Comparison of ENCODE assay signal across 1 cellular context in genomic region chr1:24108334-24109165, GRCh38.
TF ChIP-seq lines count a peak whose summit lies in the region.

No MANE protein-coding gene starts in this region.

TF ChIP-seq in HepG2, 621 proteins besides CTCF, POLR2A, EP300 and RAD21 (continued from another document and continues in another):
- TF ChIP-seq, protein P1, sequence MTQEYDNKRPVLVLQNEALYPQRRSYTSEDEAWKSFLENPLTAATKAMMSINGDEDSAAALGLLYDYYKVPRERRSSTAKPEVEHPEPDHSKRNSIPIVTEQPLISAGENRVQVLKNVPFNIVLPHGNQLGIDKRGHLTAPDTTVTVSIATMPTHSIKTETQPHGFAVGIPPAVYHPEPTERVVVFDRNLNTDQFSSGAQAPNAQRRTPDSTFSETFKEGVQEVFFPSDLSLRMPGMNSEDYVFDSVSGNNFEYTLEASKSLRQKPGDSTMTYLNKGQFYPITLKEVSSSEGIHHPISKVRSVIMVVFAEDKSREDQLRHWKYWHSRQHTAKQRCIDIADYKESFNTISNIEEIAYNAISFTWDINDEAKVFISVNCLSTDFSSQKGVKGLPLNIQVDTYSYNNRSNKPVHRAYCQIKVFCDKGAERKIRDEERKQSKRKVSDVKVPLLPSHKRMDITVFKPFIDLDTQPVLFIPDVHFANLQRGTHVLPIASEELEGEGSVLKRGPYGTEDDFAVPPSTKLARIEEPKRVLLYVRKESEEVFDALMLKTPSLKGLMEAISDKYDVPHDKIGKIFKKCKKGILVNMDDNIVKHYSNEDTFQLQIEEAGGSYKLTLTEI (CRISPR knock-in tag; conservative IDR thresholded peaks at IDR 0.05), result no peak
- TF ChIP-seq, protein P2, sequence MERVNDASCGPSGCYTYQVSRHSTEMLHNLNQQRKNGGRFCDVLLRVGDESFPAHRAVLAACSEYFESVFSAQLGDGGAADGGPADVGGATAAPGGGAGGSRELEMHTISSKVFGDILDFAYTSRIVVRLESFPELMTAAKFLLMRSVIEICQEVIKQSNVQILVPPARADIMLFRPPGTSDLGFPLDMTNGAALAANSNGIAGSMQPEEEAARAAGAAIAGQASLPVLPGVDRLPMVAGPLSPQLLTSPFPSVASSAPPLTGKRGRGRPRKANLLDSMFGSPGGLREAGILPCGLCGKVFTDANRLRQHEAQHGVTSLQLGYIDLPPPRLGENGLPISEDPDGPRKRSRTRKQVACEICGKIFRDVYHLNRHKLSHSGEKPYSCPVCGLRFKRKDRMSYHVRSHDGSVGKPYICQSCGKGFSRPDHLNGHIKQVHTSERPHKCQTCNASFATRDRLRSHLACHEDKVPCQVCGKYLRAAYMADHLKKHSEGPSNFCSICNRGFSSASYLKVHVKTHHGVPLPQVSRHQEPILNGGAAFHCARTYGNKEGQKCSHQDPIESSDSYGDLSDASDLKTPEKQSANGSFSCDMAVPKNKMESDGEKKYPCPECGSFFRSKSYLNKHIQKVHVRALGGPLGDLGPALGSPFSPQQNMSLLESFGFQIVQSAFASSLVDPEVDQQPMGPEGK (CRISPR knock-in tag; IDR thresholded peaks at IDR 0.05), result peak; percentile 100
- TF ChIP-seq UBTF (CRISPR knock-in tag; IDR thresholded peaks at IDR 0.05) (peak; percentile 44; the same call in 1 of the 2 replicates), MAFK (conservative IDR thresholded peaks at IDR 0.05 in 1 of 2, IDR thresholded peaks at IDR 0.05 in 1 of 2; ENCODE audit: low read length in 2 of 2) (no peak), MLLT10 (CRISPR knock-in tag; IDR thresholded peaks at IDR 0.05) (no peak), ZNF562 (CRISPR knock-in tag; IDR thresholded peaks at IDR 0.05; ENCODE audit: borderline replicate concordance) (no peak), SPEN (CRISPR knock-in tag; IDR thresholded peaks at IDR 0.05; ENCODE audit: low read depth) (peak; percentile 70; the same call in 1 of the 2 replicates), KLF16 (CRISPR knock-in tag; IDR thresholded peaks at IDR 0.05) (peak in 1 of 2 experiments; percentile 57; a peak in 2 of 4 replicates), KDM4B (CRISPR knock-in tag; IDR thresholded peaks at IDR 0.05) (no peak), BCL6 (CRISPR knock-in tag; IDR thresholded peaks at IDR 0.05) (peak; percentile 58; the same call in 1 of the 2 replicates), ZFP41 (CRISPR knock-in tag; IDR thresholded peaks at IDR 0.05; ENCODE audit: borderline replicate concordance) (no peak), ZNF75D (CRISPR knock-in tag; IDR thresholded peaks at IDR 0.05; ENCODE audit: borderline replicate concordance) (no peak), NCOA1 (CRISPR knock-in tag; IDR thresholded peaks at IDR 0.05) (no peak), SNRNP70 (IDR thresholded peaks at IDR 0.05; ENCODE audit: low read depth, low read length) (no peak), ZKSCAN8 (CRISPR knock-in tag; IDR thresholded peaks at IDR 0.05; ENCODE audit: borderline replicate concordance) (peak; percentile 37; the same call in 1 of the 2 replicates), ZIK1 (CRISPR knock-in tag; IDR thresholded peaks at IDR 0.05; ENCODE audit: borderline replicate concordance, low read depth) (0 out of 2 replicates have a peak, but pooled peaks have one; percentile 19), ZNF770 (CRISPR knock-in tag; IDR thresholded peaks at IDR 0.05) (peak; percentile 75), ARNT2 (CRISPR knock-in tag; IDR thresholded peaks at IDR 0.05; ENCODE audit: low read depth) (peak; percentile 70), ZNF275 (CRISPR knock-in tag; IDR thresholded peaks at IDR 0.05; ENCODE audit: borderline replicate concordance) (0 out of 2 replicates have a peak, but pooled peaks have one; percentile 46), MXI1 (IDR thresholded peaks at IDR 0.05; ENCODE audit: borderline replicate concordance, low read depth, low read length) (peak; percentile 20; the same call in 1 of the 3 replicates), ZNF761 (CRISPR knock-in tag; conservative IDR thresholded peaks at IDR 0.05) (peak; percentile 63; the same call in 1 of the 2 replicates), ZMYM4 (CRISPR knock-in tag; IDR thresholded peaks at IDR 0.05) (peak; percentile 45; the same call in 1 of the 2 replicates), ZFYVE20 (CRISPR knock-in tag; IDR thresholded peaks at IDR 0.05; ENCODE audit: borderline replicate concordance, low read depth) (no peak), CENPT (CRISPR knock-in tag; IDR thresholded peaks at IDR 0.05; ENCODE audit: low read depth) (peak; percentile 46; the same call in 1 of the 2 replicates), ZMAT5 (CRISPR knock-in tag; IDR thresholded peaks at IDR 0.05; ENCODE audit: borderline replicate concordance, low read depth) (no peak), SATB2 (CRISPR knock-in tag; IDR thresholded peaks at IDR 0.05) (no peak), ZNF614 (CRISPR knock-in tag; IDR thresholded peaks at IDR 0.05; ENCODE audit: borderline replicate concordance) (no peak), ZNF777 (CRISPR knock-in tag; IDR thresholded peaks at IDR 0.05) (0 out of 2 replicates have a peak, but pooled peaks have one; percentile 12), ATF7-NPFF (CRISPR knock-in tag; IDR thresholded peaks at IDR 0.05; ENCODE audit: low read depth) (peak; percentile 56; the same call in 1 of the 2 replicates), ZSCAN22 (CRISPR knock-in tag; IDR thresholded peaks at IDR 0.05) (peak; percentile 99), NR2C2 (CRISPR knock-in tag; IDR thresholded peaks at IDR 0.05; ENCODE audit: borderline replicate concordance) (0 out of 2 replicates have a peak, but pooled peaks have one; percentile 37), POGK (CRISPR knock-in tag; conservative IDR thresholded peaks at IDR 0.05) (peak; percentile 77), ZNF451 (CRISPR knock-in tag; IDR thresholded peaks at IDR 0.05) (peak; percentile 68; the same call in 1 of the 2 replicates), ZNF17 (CRISPR knock-in tag; IDR thresholded peaks at IDR 0.05) (no peak), SMYD3 (CRISPR knock-in tag; IDR thresholded peaks at IDR 0.05) (0 out of 2 replicates have a peak, but pooled peaks have one; percentile 54)
- TF ChIP-seq, protein P3, sequence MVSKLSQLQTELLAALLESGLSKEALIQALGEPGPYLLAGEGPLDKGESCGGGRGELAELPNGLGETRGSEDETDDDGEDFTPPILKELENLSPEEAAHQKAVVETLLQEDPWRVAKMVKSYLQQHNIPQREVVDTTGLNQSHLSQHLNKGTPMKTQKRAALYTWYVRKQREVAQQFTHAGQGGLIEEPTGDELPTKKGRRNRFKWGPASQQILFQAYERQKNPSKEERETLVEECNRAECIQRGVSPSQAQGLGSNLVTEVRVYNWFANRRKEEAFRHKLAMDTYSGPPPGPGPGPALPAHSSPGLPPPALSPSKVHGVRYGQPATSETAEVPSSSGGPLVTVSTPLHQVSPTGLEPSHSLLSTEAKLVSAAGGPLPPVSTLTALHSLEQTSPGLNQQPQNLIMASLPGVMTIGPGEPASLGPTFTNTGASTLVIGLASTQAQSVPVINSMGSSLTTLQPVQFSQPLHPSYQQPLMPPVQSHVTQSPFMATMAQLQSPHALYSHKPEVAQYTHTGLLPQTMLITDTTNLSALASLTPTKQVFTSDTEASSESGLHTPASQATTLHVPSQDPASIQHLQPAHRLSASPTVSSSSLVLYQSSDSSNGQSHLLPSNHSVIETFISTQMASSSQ (IDR thresholded peaks at IDR 0.05; ENCODE audit: low read depth), result no peak
- TF ChIP-seq, protein P3 (CRISPR knock-in tag; IDR thresholded peaks at IDR 0.05; ENCODE audit: borderline replicate concordance), result 0 out of 2 replicates have a peak, but pooled peaks have one; percentile 37
- TF ChIP-seq, protein P4, sequence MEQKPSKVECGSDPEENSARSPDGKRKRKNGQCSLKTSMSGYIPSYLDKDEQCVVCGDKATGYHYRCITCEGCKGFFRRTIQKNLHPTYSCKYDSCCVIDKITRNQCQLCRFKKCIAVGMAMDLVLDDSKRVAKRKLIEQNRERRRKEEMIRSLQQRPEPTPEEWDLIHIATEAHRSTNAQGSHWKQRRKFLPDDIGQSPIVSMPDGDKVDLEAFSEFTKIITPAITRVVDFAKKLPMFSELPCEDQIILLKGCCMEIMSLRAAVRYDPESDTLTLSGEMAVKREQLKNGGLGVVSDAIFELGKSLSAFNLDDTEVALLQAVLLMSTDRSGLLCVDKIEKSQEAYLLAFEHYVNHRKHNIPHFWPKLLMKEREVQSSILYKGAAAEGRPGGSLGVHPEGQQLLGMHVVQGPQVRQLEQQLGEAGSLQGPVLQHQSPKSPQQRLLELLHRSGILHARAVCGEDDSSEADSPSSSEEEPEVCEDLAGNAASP (CRISPR knock-in tag; IDR thresholded peaks at IDR 0.05; ENCODE audit: borderline replicate concordance), result 0 out of 2 replicates have a peak, but pooled peaks have one; percentile 56
- TF ChIP-seq, protein P5, sequence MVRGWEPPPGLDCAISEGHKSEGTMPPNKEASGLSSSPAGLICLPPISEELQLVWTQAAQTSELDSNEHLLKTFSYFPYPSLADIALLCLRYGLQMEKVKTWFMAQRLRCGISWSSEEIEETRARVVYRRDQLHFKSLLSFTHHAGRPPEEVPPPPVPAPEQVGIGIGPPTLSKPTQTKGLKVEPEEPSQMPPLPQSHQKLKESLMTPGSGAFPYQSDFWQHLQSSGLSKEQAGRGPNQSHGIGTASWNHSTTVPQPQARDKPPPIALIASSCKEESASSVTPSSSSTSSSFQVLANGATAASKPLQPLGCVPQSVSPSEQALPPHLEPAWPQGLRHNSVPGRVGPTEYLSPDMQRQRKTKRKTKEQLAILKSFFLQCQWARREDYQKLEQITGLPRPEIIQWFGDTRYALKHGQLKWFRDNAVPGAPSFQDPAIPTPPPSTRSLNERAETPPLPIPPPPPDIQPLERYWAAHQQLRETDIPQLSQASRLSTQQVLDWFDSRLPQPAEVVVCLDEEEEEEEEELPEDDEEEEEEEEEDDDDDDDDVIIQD (CRISPR knock-in tag; IDR thresholded peaks at IDR 0.05; ENCODE audit: low read depth), result no peak
